Comparison of ENCODE assay signal across 15 cellular contexts in the genomic region with DNA sequence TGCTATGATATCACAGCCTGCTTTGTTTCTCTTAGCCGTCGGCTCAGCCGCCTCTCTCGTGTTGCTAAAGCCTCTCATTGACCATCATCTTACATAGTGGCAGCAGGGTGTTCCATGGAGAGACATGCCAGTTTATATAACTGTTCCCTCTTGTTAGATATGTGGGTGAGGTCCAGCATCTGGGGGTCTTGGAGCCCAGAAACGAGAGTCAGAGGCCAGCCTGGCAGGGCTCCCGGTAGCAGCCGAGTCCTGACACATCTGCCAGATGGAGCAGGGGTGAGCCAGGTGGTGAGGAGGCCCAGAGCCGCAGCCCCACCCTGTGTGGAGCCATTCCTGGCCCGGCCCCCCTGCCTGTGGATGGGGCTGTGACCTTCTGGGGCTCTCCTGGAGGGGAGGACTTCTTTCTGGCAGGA. TPM values are rescaled to one million over a fixed set of nuclear protein-coding genes. Genes with fewer than 3 reads are reported as not detected.
A peak's percentile ranks its signal among the peaks of the same experiment; 100 is the strongest.
DNase-seq lines count a peak whose midpoint lies in the region; ATAC-seq and TF ChIP-seq lines count a peak whose summit lies in the region.
"Had no signal": no experiment of that assay in that cellular context is flagged by ENCODE, and none has a peak within 500 bp of the region (broad histone marks: within the 10 kb centered on the region; RNA-seq: fewer than 3 reads in every experiment).

No MANE protein-coding gene starts in this region.

- no peak overlapping the region for H2AFZ ChIP-seq in SK-N-SH (ENCODE audit: low read depth)

- no peak overlapping the region for H3K27ac ChIP-seq in SK-N-SH (ENCODE audit: low read depth in 2 of 2, low read length in 1 of 2)
- H3K27ac ChIP-seq in transverse colon, result peak overlapping the region in 1 of 4 donors; percentile 46
- H3K27ac ChIP-seq: 22Rv1, thoracic aorta had no signal

- no peak for TF ChIP-seq CTCF in SK-N-SH (IDR thresholded peaks at IDR 0.05)
- no peak for TF ChIP-seq CTCF in fibroblast of the aortic adventitia (IDR thresholded peaks at IDR 0.05; ENCODE audit: insufficient read depth, low read length)
- no peak for TF ChIP-seq CTCF in mucosa of descending colon (IDR thresholded peaks at IDR 0.05)
- no peak for TF ChIP-seq CTCF in transverse colon (IDR thresholded peaks at IDR 0.05)
- no peak for TF ChIP-seq CTCF in WTC11 (IDR thresholded peaks at IDR 0.05)

- WGBS in SK-N-SH (ENCODE audit: low lambda C conversion rate), result 82% methylated on average over 7 of the region's 9 CpGs
- WGBS in transverse colon (ENCODE audit: low coverage in 1 of 2), 2 donors, result 63 to 75% methylated on average over 4 to 9 of the region's 9 CpGs

- H3K4me1 Mint-ChIP-seq in WTC11, result no peaks in the 10 kb centered on the region
- H3K4me1 Mint-ChIP-seq: activated naive CD4-positive, alpha-beta T cell treated with anti-CD3 and anti-CD28 coated beads, Interleukin-2, amount 10 ng/mL, durations not matched to agents 7 days and 5 days had no signal

- no peak overlapping the region for H3K4me3 Mint-ChIP-seq in WTC11
- H3K4me3 Mint-ChIP-seq: activated CD8-positive, alpha-beta T cell treated with anti-CD3 and anti-CD28 coated beads, Interleukin-2, amount 10 ng/mL, durations not matched to agents 7 days and 5 days; activated naive CD4-positive, alpha-beta T cell treated with anti-CD3 and anti-CD28 coated beads, Interleukin-2, amount 10 ng/mL, durations not matched to agents 7 days and 5 days; immature natural killer cell had no signal

- H3K4me3 ChIP-seq in SK-N-SH (ENCODE audit: low read depth in 2 of 2, low read length in 1 of 2), result no peak overlapping the region
- H3K4me3 ChIP-seq in fibroblast of the aortic adventitia (ENCODE audit: low read depth, low read length), result no peak overlapping the region
- H3K4me3 ChIP-seq in mucosa of descending colon, result no peak overlapping the region
- no peak overlapping the region for H3K4me3 ChIP-seq in transverse colon
- H3K4me3 ChIP-seq: thoracic aorta had no signal

- H4K20me1 ChIP-seq in SK-N-SH (ENCODE audit: insufficient read depth), result no peaks in the 10 kb centered on the region

- POLR2A ChIA-PET in SK-N-SH (lab: Yijun Ruan, JAX) (no interaction called here), WTC11 (lab: Charles Lee) (no interaction called here)

- DNase-seq in SK-N-SH, result peak; percentile 28
- DNase-seq in fibroblast of the aortic adventitia (ENCODE audit: low read depth), result peak; percentile 48
- DNase-seq in mucosa of descending colon, result peak in 1 of 3 donors; percentile 40
- DNase-seq in transverse colon, result peak; percentile 8
- DNase-seq in activated effector memory CD4-positive, alpha-beta T cell treated with anti-CD3 and anti-CD28 coated beads, Interleukin-2, amount 50 U/mL, for 16 hours, result no peak
- no peak for DNase-seq in WTC11 (ENCODE audit: low spot score)
- DNase-seq: activated CD8-positive, alpha-beta T cell treated with anti-CD3 and anti-CD28 coated beads, Interleukin-2, amount 10 ng/mL, durations not matched to agents 7 days and 5 days; immature natural killer cell; NCI-H1105; T1000 had no signal

- H3K4me2 ChIP-seq in SK-N-SH, result no peak overlapping the region

- no peaks in the 10 kb centered on the region for H3K9me3 Mint-ChIP-seq in WTC11
- H3K9me3 Mint-ChIP-seq: activated naive CD4-positive, alpha-beta T cell treated with anti-CD3 and anti-CD28 coated beads, Interleukin-2, amount 10 ng/mL, durations not matched to agents 7 days and 5 days; immature natural killer cell had no signal

- no peak for TF ChIP-seq RAD21 in SK-N-SH (IDR thresholded peaks at IDR 0.05; ENCODE audit: low read length)

- TF ChIP-seq EP300 in SK-N-SH (IDR thresholded peaks at IDR 0.05; ENCODE audit: borderline replicate concordance in 1 of 2, low read depth in 1 of 2, low read length in 1 of 2) (no peak), transverse colon (IDR thresholded peaks at IDR 0.05; ENCODE audit: low read depth) (no peak)

- no peaks in the 10 kb centered on the region for H3F3A ChIP-seq in SK-N-SH (replicated peaks; ENCODE audit: insufficient read depth)

- CTCF ChIA-PET in SK-N-SH (lab: Yijun Ruan, JAX), result no interaction called here
- CTCF ChIA-PET in WTC11 (lab: Charles Lee), result no interaction called here

- H3K9ac ChIP-seq in SK-N-SH, result no peak overlapping the region

- H3K36me3 ChIP-seq in SK-N-SH (replicated peaks in 1 of 2; ENCODE audit: control insufficient read depth in 1 of 2, insufficient read depth in 2 of 2, low read length in 1 of 2) (no peaks in the 10 kb centered on the region), mucosa of descending colon (ENCODE audit: low read depth) (no peaks in the 10 kb centered on the region), transverse colon (no peaks in the 10 kb centered on the region)
- H3K36me3 ChIP-seq: thoracic aorta had no signal

- no peaks in the 10 kb centered on the region for H3K36me3 Mint-ChIP-seq in WTC11
- H3K36me3 Mint-ChIP-seq: activated naive CD4-positive, alpha-beta T cell treated with anti-CD3 and anti-CD28 coated beads, Interleukin-2, amount 10 ng/mL, durations not matched to agents 7 days and 5 days had no signal

- ATAC-seq in SK-N-SH treated with all-trans-retinoic acid at 6 μM for 48 hours (no peak), mucosa of descending colon (peak; percentile 13), GM18519 (IDR thresholded peaks at IDR 0.05; ENCODE audit: low FRiP score, unreplicated experiment) (no peak), WTC11 (no peak)
- ATAC-seq: activated CD8-positive, alpha-beta T cell treated with anti-CD3 and anti-CD28 coated beads, Interleukin-2, amount 10 ng/mL, durations not matched to agents 7 days and 5 days had no signal

- in situ Hi-C loops in transverse colon (cut with MboI; ENCODE audit: low pct_ligation_motif_present in 1 of 4, low pct_unique_long_range_greater_than_20kb in 1 of 4, low sequenced_read_pairs in 3 of 4), result no loop called here

- no peaks in the 10 kb centered on the region for H3K27me3 Mint-ChIP-seq in WTC11 (ENCODE audit: low read depth)

- H3K9me2 ChIP-seq in SK-N-SH, result no peaks in the 10 kb centered on the region

- H3K4me1 ChIP-seq in SK-N-SH (ENCODE audit: control insufficient read depth in 1 of 2, insufficient read depth in 2 of 2, low read depth in 1 of 2, low read length in 1 of 2) (no peaks in the 10 kb centered on the region), mucosa of descending colon (ENCODE audit: low read depth) (no peaks in the 10 kb centered on the region), transverse colon (no peaks in the 10 kb centered on the region)

- no peak for TF ChIP-seq POLR2A in transverse colon (IDR thresholded peaks at IDR 0.05)

- intact Hi-C loops in mucosa of descending colon (cut with DNase I, micrococcal nuclease), result no loop called here
- intact Hi-C loops in transverse colon (cut with DNase I; ENCODE audit: low total_unique reads), result no loop called here

- H3K27me3 ChIP-seq in SK-N-SH (ENCODE audit: insufficient read depth) (no peaks in the 10 kb centered on the region), transverse colon (no peaks in the 10 kb centered on the region)

- no peaks in the 10 kb centered on the region for H3K9me3 ChIP-seq in SK-N-SH
- no peaks in the 10 kb centered on the region for H3K9me3 ChIP-seq in mucosa of descending colon
- no peaks in the 10 kb centered on the region for H3K9me3 ChIP-seq in transverse colon
- H3K9me3 ChIP-seq: thoracic aorta had no signal

- H3K79me2 ChIP-seq in SK-N-SH (ENCODE audit: insufficient read depth), result no peaks in the 10 kb centered on the region

- no peak overlapping the region for H3K27ac Mint-ChIP-seq in WTC11
- H3K27ac Mint-ChIP-seq: activated CD8-positive, alpha-beta T cell treated with anti-CD3 and anti-CD28 coated beads, Interleukin-2, amount 10 ng/mL, durations not matched to agents 7 days and 5 days; activated naive CD4-positive, alpha-beta T cell treated with anti-CD3 and anti-CD28 coated beads, Interleukin-2, amount 10 ng/mL, durations not matched to agents 7 days and 5 days; immature natural killer cell had no signal

TF ChIP-seq in SK-N-SH, 30 proteins besides CTCF, POLR2A, EP300 and RAD21 (continues in another document):
- TF ChIP-seq, protein P1, sequence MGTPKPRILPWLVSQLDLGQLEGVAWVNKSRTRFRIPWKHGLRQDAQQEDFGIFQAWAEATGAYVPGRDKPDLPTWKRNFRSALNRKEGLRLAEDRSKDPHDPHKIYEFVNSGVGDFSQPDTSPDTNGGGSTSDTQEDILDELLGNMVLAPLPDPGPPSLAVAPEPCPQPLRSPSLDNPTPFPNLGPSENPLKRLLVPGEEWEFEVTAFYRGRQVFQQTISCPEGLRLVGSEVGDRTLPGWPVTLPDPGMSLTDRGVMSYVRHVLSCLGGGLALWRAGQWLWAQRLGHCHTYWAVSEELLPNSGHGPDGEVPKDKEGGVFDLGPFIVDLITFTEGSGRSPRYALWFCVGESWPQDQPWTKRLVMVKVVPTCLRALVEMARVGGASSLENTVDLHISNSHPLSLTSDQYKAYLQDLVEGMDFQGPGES (IDR thresholded peaks at IDR 0.05; ENCODE audit: low read depth, low read length), result no peak
- no peak for TF ChIP-seq FOXJ3 (CRISPR knock-in tag; IDR thresholded peaks at IDR 0.05)

TF ChIP-seq in SK-N-SH treated with all-trans-retinoic acid at 6 μM for 48 hours, 23 proteins besides CTCF, POLR2A, EP300 and RAD21 (continues in another document):
- no peak for TF ChIP-seq GLIS3 (CRISPR knock-in tag; IDR thresholded peaks at IDR 0.05)
- no peak for TF ChIP-seq ZFP3 (CRISPR knock-in tag; IDR thresholded peaks at IDR 0.05)

TF ChIP-seq in WTC11, 78 proteins besides CTCF, POLR2A, EP300 and RAD21 (continues in another document):
- TF ChIP-seq HMGA2 (CRISPR knock-in tag; IDR thresholded peaks at IDR 0.05), result no peak
- TF ChIP-seq SMAD3 (CRISPR knock-in tag; IDR thresholded peaks at IDR 0.05; ENCODE audit: borderline replicate concordance), result no peak
- TF ChIP-seq, protein P2, sequence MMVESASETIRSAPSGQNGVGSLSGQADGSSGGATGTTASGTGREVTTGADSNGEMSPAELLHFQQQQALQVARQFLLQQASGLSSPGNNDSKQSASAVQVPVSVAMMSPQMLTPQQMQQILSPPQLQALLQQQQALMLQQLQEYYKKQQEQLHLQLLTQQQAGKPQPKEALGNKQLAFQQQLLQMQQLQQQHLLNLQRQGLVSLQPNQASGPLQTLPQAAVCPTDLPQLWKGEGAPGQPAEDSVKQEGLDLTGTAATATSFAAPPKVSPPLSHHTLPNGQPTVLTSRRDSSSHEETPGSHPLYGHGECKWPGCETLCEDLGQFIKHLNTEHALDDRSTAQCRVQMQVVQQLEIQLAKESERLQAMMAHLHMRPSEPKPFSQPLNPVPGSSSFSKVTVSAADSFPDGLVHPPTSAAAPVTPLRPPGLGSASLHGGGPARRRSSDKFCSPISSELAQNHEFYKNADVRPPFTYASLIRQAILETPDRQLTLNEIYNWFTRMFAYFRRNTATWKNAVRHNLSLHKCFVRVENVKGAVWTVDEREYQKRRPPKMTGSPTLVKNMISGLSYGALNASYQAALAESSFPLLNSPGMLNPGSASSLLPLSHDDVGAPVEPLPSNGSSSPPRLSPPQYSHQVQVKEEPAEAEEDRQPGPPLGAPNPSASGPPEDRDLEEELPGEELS (CRISPR knock-in tag; IDR thresholded peaks at IDR 0.05), result no peak

RNA-seq across cellular contexts. Expression of gene PODN, which starts 11.9 kb away (rescaled TPM):
- 2.0 and 2.9 TPM in 2 replicates for polyA plus RNA-seq in SK-N-SH (2012; rRNA removed)
- 1.2 and 2.7 TPM in 2 replicates for polyA plus RNA-seq in SK-N-SH (2012; cell fraction: cytosol; rRNA removed)
- 6.3 TPM in 2 replicates for polyA plus RNA-seq in SK-N-SH (2012; cell fraction: nucleus; rRNA removed)
- total RNA-seq in fibroblast of the aortic adventitia (ENCODE audit: low replicate concordance) (47.5 and 176 TPM in 2 replicates), mucosa of descending colon (10 to 100 TPM in 2 of 3 donors, 1 to 10 TPM in 1; 5.8 to 69.2 (median 18.1) TPM), transverse colon (10 to 100 TPM; 29.4 to 43.6 (median 35.6) TPM), WTC11 (2021) (0.23 to 0.48 TPM (median 0.30 TPM) in 3 replicates)
- total RNA-seq: activated CD8-positive, alpha-beta T cell treated with anti-CD3 and anti-CD28 coated beads, Interleukin-2, amount 10 ng/mL, durations not matched to agents 7 days and 5 days had no signal

Comparison
In these comparisons a context has a peak if more than half of its experiments do, and no peak if none do; other contexts are left out.
1. DNase-seq: peak in SK-N-SH (single experiment), fibroblast of the aortic adventitia (single experiment) and transverse colon (single experiment); none in activated effector memory CD4-positive, alpha-beta T cell treated with anti-CD3 and anti-CD28 coated beads, Interleukin-2, amount 50 U/mL, for 16 hours (single experiment) and WTC11 (single experiment).